12 cellular contexts compared by ENCODE assay signal in genomic region chr1:117608758-117609157, GRCh38. TPM values are rescaled to one million over a fixed set of nuclear protein-coding genes. Genes with fewer than 3 reads are reported as not detected.
A peak's percentile ranks its signal among the peaks of the same experiment; 100 is the strongest.
DNase-seq lines count a peak whose midpoint lies in the region; ATAC-seq, FAIRE-seq and TF ChIP-seq lines count a peak whose summit lies in the region.
"Had no signal": no experiment of that assay in that cellular context is flagged by ENCODE, and none has a peak within 500 bp of the region (broad histone marks: within the 10 kb centered on the region; RNA-seq: fewer than 3 reads in every experiment).

No MANE protein-coding gene starts in this region.

- intact Hi-C loops in heart left ventricle (cut with DNase I) = loop anchor here (2.0 to 10.0 kb wide), 12 partner anchors 59 to 544 kb away; partner anchors contain the start of genes MAN1A2 (in 2 of the 10) and TTF2 (in 1 of the 10)
- intact Hi-C loops in left ventricle myocardium superior (cut with micrococcal nuclease) = loop anchor here (5.0 kb wide), 1 partner anchor 74 kb away; no protein-coding TSS in a partner anchor
- intact Hi-C loops in activated B cell treated with CpG ODN at 0.5 μM for 24 hours (cut with micrococcal nuclease) = loop anchor here (5.0 to 10.0 kb wide), 4 partner anchors 129 to 1234 kb away; partner anchors contain the start of genes ATP1A1, GDAP2 and WDR3
- intact Hi-C loops in upper lobe of right lung (cut with DNase I) = no loop called here
- intact Hi-C loops in HepG2 (cut with micrococcal nuclease; ENCODE audit: unreplicated experiment) = no loop called here

- no peak for TF ChIP-seq POLR2A in heart left ventricle (IDR thresholded peaks at IDR 0.05)
- TF ChIP-seq POLR2A in HepG2 (IDR thresholded peaks at IDR 0.05; ENCODE audit: insufficient read depth in 1 of 2, low read depth in 2 of 2, low read length in 2 of 2) = no peak

- H3K4me3 Mint-ChIP-seq in activated B cell treated with CpG ODN at 0.5 μM for 24 hours = peak overlapping the region; percentile 99

- in situ Hi-C loops in HepG2 (cut with HindIII; ENCODE audit: extremely low pct_ligation_motif_present, low pct_unique_long_range_greater_than_20kb) = no loop called here

- TF ChIP-seq EP300 in HepG2 (IDR thresholded peaks at IDR 0.05; ENCODE audit: low read depth in 2 of 2, low read length in 2 of 2) (no peak), HepG2 (CRISPR knock-in tag; IDR thresholded peaks at IDR 0.05; ENCODE audit: borderline replicate concordance) (no peak)

- H3K27me3 Mint-ChIP-seq in activated B cell treated with CpG ODN at 0.5 μM for 24 hours = no peaks in the 10 kb centered on the region

- H3K27me3 ChIP-seq in heart left ventricle (no peaks in the 10 kb centered on the region), muscle layer of duodenum (ENCODE audit: low read depth, low read length) (no peaks in the 10 kb centered on the region), upper lobe of right lung (no peaks in the 10 kb centered on the region), HepG2 (ENCODE audit: control insufficient read depth in 1 of 2, insufficient read depth in 2 of 2, low read length in 2 of 2) (peaks cover 5 to 22% of the 10 kb centered on the region in 2 experiments; a peak in 4 of 5 replicates)

- H3K36me3 ChIP-seq in heart left ventricle (no peaks in the 10 kb centered on the region), muscle layer of duodenum (ENCODE audit: control insufficient read depth in 1 of 2, insufficient read depth in 2 of 2, low read length in 2 of 2) (no peaks in the 10 kb centered on the region), upper lobe of right lung (no peaks in the 10 kb centered on the region), HepG2 (replicated peaks in 1 of 2; ENCODE audit: control insufficient read depth in 1 of 2, insufficient read depth in 2 of 2, low read length in 2 of 2) (no peaks in the 10 kb centered on the region)

- H2AFZ ChIP-seq in HepG2 (ENCODE audit: low read length) = no peak overlapping the region

- FAIRE-seq in HepG2 (lab: Jason Lieb, UNC) = no peak

- peaks cover 65% of the 10 kb centered on the region for H3K36me3 Mint-ChIP-seq in activated B cell treated with CpG ODN at 0.5 μM for 24 hours (ENCODE audit: low read depth)

- no peak overlapping the region for H3K9ac ChIP-seq in HepG2 (ENCODE audit: insufficient read depth, low read depth, low read length)

- BruUV-seq in HepG2 (replicated peaks; lab: Mats Ljungman, UMichigan) = no TSS peak

- TF ChIP-seq RAD21 in HepG2 (CRISPR knock-in tag; IDR thresholded peaks at IDR 0.05) = no peak

- H3K9me3 ChIP-seq in heart left ventricle (no peaks in the 10 kb centered on the region), muscle layer of duodenum (ENCODE audit: control insufficient read depth in 1 of 2, low read length in 2 of 2) (no peaks in the 10 kb centered on the region), upper lobe of right lung (no peaks in the 10 kb centered on the region), HepG2 (ENCODE audit: low read length) (no peaks in the 10 kb centered on the region)

- peak overlapping the region; percentile 38 for H3K27ac Mint-ChIP-seq in activated B cell treated with CpG ODN at 0.5 μM for 24 hours

- no peaks in the 10 kb centered on the region for H3K9me3 Mint-ChIP-seq in activated B cell treated with CpG ODN at 0.5 μM for 24 hours

- no peak overlapping the region for H3K4me2 ChIP-seq in HepG2 (ENCODE audit: low read depth, low read length)

- H4K20me1 ChIP-seq in HepG2 (ENCODE audit: insufficient read depth, low read length) = no peaks in the 10 kb centered on the region

- H3K4me1 Mint-ChIP-seq in activated B cell treated with CpG ODN at 0.5 μM for 24 hours = peaks cover 73% of the 10 kb centered on the region

- POLR2A ChIA-PET in activated B cell treated with CpG ODN at 0.5 μM for 24 hours (lab: Charles Lee) (interaction anchor here (1.0 to 40.7 kb wide), 3 partner anchors 15 to 81 kb away, joined by 3 to 1269 read pairs (median 248); no protein-coding TSS in a partner anchor), HepG2 (lab: Yijun Ruan, JAX) (no interaction called here)

- peaks cover 0 to 70% (median 45%) of the 10 kb centered on the region in 12 donors for H3K4me1 ChIP-seq in heart left ventricle
- peaks cover 17 to 30% of the 10 kb centered on the region in 2 donors for H3K4me1 ChIP-seq in muscle layer of duodenum (ENCODE audit: control insufficient read depth in 1 of 2, insufficient read depth in 2 of 2, low read length in 2 of 2)
- peaks cover 29% of the 10 kb centered on the region for H3K4me1 ChIP-seq in upper lobe of right lung
- H3K4me1 ChIP-seq in HepG2 (ENCODE audit: insufficient read depth, low read length) = peaks cover 18% of the 10 kb centered on the region; the same call in 1 of the 2 replicates

- ATAC-seq in heart left ventricle (no peak), left ventricle myocardium superior (no peak), activated B cell treated with CpG ODN at 0.5 μM for 24 hours (ENCODE audit: low read depth) (no peak), upper lobe of right lung (no peak), HepG2 (no peak)

- H3K4me3 ChIP-seq in heart left ventricle (peak overlapping the region in 2 of 12 donors; percentile 26 to 90), muscle layer of duodenum (ENCODE audit: low read depth in 1 of 2, low read length in 2 of 2) (no peak overlapping the region), upper lobe of right lung (peak overlapping the region; percentile 60), HepG2 (replicated peaks in 1 of 3; ENCODE audit: insufficient read depth in 1 of 3, low read depth in 2 of 3, low read length in 3 of 3) (no peak overlapping the region)

- H3K79me2 ChIP-seq in HepG2 (ENCODE audit: insufficient read depth, low read length) = no peaks in the 10 kb centered on the region

- H3K27ac ChIP-seq in heart left ventricle (peak overlapping the region in 7 of 12 donors; percentile 27 to 84 (median 50)), muscle layer of duodenum (ENCODE audit: low read length) (peak overlapping the region; percentile 16), upper lobe of right lung (no peak overlapping the region), HepG2 (ENCODE audit: extremely low read length, insufficient read depth, low read length) (no peak overlapping the region)

- TF ChIP-seq CTCF in heart left ventricle (IDR thresholded peaks at IDR 0.05) = no peak
- no peak for TF ChIP-seq CTCF in activated B cell treated with CpG ODN at 0.5 μM for 24 hours (IDR thresholded peaks at IDR 0.05)
- no peak for TF ChIP-seq CTCF in upper lobe of right lung (IDR thresholded peaks at IDR 0.05)
- TF ChIP-seq CTCF in HepG2 (CRISPR knock-in tag; IDR thresholded peaks at IDR 0.05) = no peak

- CTCF ChIA-PET in activated B cell treated with CpG ODN at 0.5 μM for 24 hours (lab: Charles Lee) = interaction anchor here (1.2 to 5.2 kb wide), 4 partner anchors 57 to 145 kb away, joined by 6 to 29 read pairs (median 12); no protein-coding TSS in a partner anchor
- CTCF ChIA-PET in HepG2 (lab: Yijun Ruan, JAX; ENCODE audit: low intra/inter-chr PET ratio, low total read pairs) = no interaction called here

- WGBS in heart left ventricle, 4 donors = 74 to 84% (median 76%) methylated on average over 1 of the region's 1 CpG
- 0% methylated on average over 1 of the region's 1 CpG for WGBS in HepG2 (ENCODE audit: low lambda C conversion rate)

- DNase-seq in heart left ventricle (no peak), left ventricle myocardium superior (no peak), activated B cell treated with CpG ODN at 0.5 μM for 24 hours (no peak), upper lobe of right lung (no peak), HepG2 (ENCODE audit: low spot score) (no peak), COLO829 (ENCODE audit: low spot score) (no peak), NCI-H1048 (lab: John Stamatoyannopoulos, UW) (no peak)
- DNase-seq: effector memory CD4-positive, alpha-beta T cell; NCI-H2029 treated with DMSO at 0.1 percent for 48 hours; NCI-H69; stimulated activated CD4-positive, alpha-beta T cell treated with anti-CD3 and anti-CD28 coated beads, Interleukin-12 subunit alpha, Interleukin-12 subunit beta, amount 100 ng/mL, for 4 hours had no signal

TF ChIP-seq in HepG2, 621 proteins besides CTCF, POLR2A, EP300 and RAD21 (continues in another document):
- TF ChIP-seq ZNF850 (CRISPR knock-in tag; conservative IDR thresholded peaks at IDR 0.05) (no peak), ZNF563 (CRISPR knock-in tag; IDR thresholded peaks at IDR 0.05) (no peak), RORA (CRISPR knock-in tag; IDR thresholded peaks at IDR 0.05) (no peak), HNF4A (CRISPR knock-in tag; IDR thresholded peaks at IDR 0.05) (no peak), BRD4 (CRISPR knock-in tag; IDR thresholded peaks at IDR 0.05) (no peak)

RNA-seq across cellular contexts. Expression of gene TENT5C, which starts 2.9 kb away (rescaled TPM):
- total RNA-seq in heart left ventricle (10 to 100 TPM in 8 of 9 donors, 1 to 10 TPM in 1; 7.9 to 21.6 (median 15.1) TPM), left ventricle myocardium superior (16.7 TPM), activated B cell treated with CpG ODN at 0.5 μM for 24 hours (56.2 and 59.3 TPM in 2 replicates), upper lobe of right lung (13.7 TPM), HepG2 (2016; rRNA removed; fragmentation: Illumina TruSeq; extraction: Trizol) (0.02 and 0.04 TPM in 2 replicates)
- polyA plus RNA-seq in heart left ventricle (1 to 10 TPM; 3.7 to 9.6 TPM), HepG2 (2011; rRNA removed) (0.30 and 0.38 TPM in 2 replicates)
- not detected in 2 replicates for total RNA-seq in HepG2 (2016; cell fraction: cytosol; rRNA removed; fragmentation: Illumina TruSeq; extraction: Trizol; ENCODE audit: low read depth)
- 0.04 TPM in 1 of 2 replicates, not detected in the other for total RNA-seq in HepG2 (2016; cell fraction: insoluble cytoplasmic fraction; rRNA removed; fragmentation: Illumina TruSeq; extraction: Trizol)
- 0.03 TPM in 1 of 2 replicates, not detected in the other for total RNA-seq in HepG2 (2016; cell fraction: membrane; rRNA removed; fragmentation: Illumina TruSeq; extraction: Trizol)
- total RNA-seq in HepG2 (2016; cell fraction: nucleus; rRNA removed; fragmentation: Illumina TruSeq; extraction: Trizol) = 0.06 TPM in 1 of 2 replicates, not detected in the other
- 0.28 and 0.33 TPM in 2 replicates for polyA plus RNA-seq in HepG2 (2011; cell fraction: cytosol; rRNA removed)
- polyA plus RNA-seq in HepG2 (2011; cell fraction: nucleus; rRNA removed) = 0.26 and 0.35 TPM in 2 replicates
- polyA plus RNA-seq in HepG2 (2012) = 0.05 and 0.21 TPM in 2 replicates
- not detected in 2 replicates for polyA plus RNA-seq in HepG2 (2016; cell fraction: cytosol; fragmentation: Illumina TruSeq; extraction: Trizol; ENCODE audit: low read depth)
- 0.03 and 0.04 TPM in 2 replicates for polyA plus RNA-seq in HepG2 (2016; cell fraction: insoluble cytoplasmic fraction; fragmentation: Illumina TruSeq; extraction: Trizol; ENCODE audit: low read depth)
- not detected in 2 replicates for polyA plus RNA-seq in HepG2 (2016; cell fraction: membrane; fragmentation: Illumina TruSeq; extraction: Trizol; ENCODE audit: low read depth)
- polyA plus RNA-seq in HepG2 (2016; cell fraction: nucleus; fragmentation: Illumina TruSeq; extraction: Trizol; ENCODE audit: insufficient read depth, low read depth) = not detected in 2 replicates
- polyA minus RNA-seq in HepG2 (2011; rRNA and poly(A)+ RNA removed; ENCODE audit: low replicate concordance) = 1.3 and 2.5 TPM in 2 replicates
- 0.88 and 0.99 TPM in 2 replicates for polyA minus RNA-seq in HepG2 (2011; cell fraction: cytosol; rRNA and poly(A)+ RNA removed)
- 1.3 and 1.4 TPM in 2 replicates for polyA minus RNA-seq in HepG2 (2011; cell fraction: nucleus; rRNA and poly(A)+ RNA removed)

Comparison
In these comparisons a context has a peak if more than half of its experiments do, and no peak if none do; other contexts are left out.
1. H3K27ac ChIP-seq: peak in heart left ventricle (7 of 12) and muscle layer of duodenum (single experiment); none in upper lobe of right lung (single experiment) and HepG2 (single experiment).
2. RNA of gene TENT5C, which starts 2.9 kb away (total RNA-seq): 56.2 to 59.3 TPM in activated B cell treated with CpG ODN at 0.5 μM for 24 hours, 16.7 TPM in left ventricle myocardium superior (single experiment), 7.9 to 21.6 TPM in heart left ventricle and 13.7 TPM in upper lobe of right lung (single experiment); 0.02 to 0.06 TPM in HepG2; every median in the first group is over 4 times any median in the second.
3. intact Hi-C loops: an anchor here in heart left ventricle (2.0 to 10.0 kb wide), left ventricle myocardium superior (5.0 kb wide) and activated B cell treated with CpG ODN at 0.5 μM for 24 hours (5.0 to 10.0 kb wide); none called in upper lobe of right lung and HepG2.